Comparison of ENCODE assay signal across 14 cellular contexts in genomic region chr11:12783765-12784164, GRCh38.
DNase-seq lines count a peak whose midpoint lies in the region; ATAC-seq and TF ChIP-seq lines count a peak whose summit lies in the region.
"Had no signal": no experiment of that assay in that cellular context is flagged by ENCODE, and none has a peak within 500 bp of the region (broad histone marks: within the 10 kb centered on the region; RNA-seq: fewer than 3 reads in every experiment).

No MANE protein-coding gene starts in this region.

- H4K91ac ChIP-seq in trophoblast cell (ENCODE audit: low read depth, low read length): no peak overlapping the region

- H2BK15ac ChIP-seq in mesendoderm (replicated peaks; ENCODE audit: low read depth): no peak overlapping the region

- H3K27me3 Mint-ChIP-seq in HFFc6 (ENCODE audit: insufficient read depth): no peaks in the 10 kb centered on the region; the same call in 1 of the 2 replicates

- no peak overlapping the region for H3K18ac ChIP-seq in mesendoderm (ENCODE audit: low read length)
- H3K18ac ChIP-seq in trophoblast cell (ENCODE audit: low read length): no peak overlapping the region

- H3K4me2 ChIP-seq in mesendoderm (ENCODE audit: low read length) (no peak overlapping the region), trophoblast cell (ENCODE audit: low read length) (no peak overlapping the region), GM23248 (ENCODE audit: unreplicated experiment) (no peak overlapping the region)
- H3K4me2 ChIP-seq: A549 had no signal

- DNase-seq in HFFc6: no peak
- DNase-seq in mesendoderm: no peak
- no peak for DNase-seq in trophoblast cell
- DNase-seq in NCI-H1436 (lab: John Stamatoyannopoulos, UW): no peak
- DNase-seq in NCI-H510A (lab: John Stamatoyannopoulos, UW): no peak
- no peak for DNase-seq in GM23248
- DNase-seq: BE2C; CD4-positive, alpha-beta memory T cell; DMS153; DMS79 treated with DMSO at 0.1 percent for 48 hours; EL had no signal

- H3K4me3 ChIP-seq in mesendoderm (ENCODE audit: low read length) (no peak overlapping the region), trophoblast cell (ENCODE audit: low read depth, low read length) (no peak overlapping the region), GM23248 (no peak overlapping the region)
- H3K4me3 ChIP-seq: A549 had no signal

- H3K14ac ChIP-seq in trophoblast cell (ENCODE audit: low read length): no peak overlapping the region

- H2BK5ac ChIP-seq in mesendoderm (ENCODE audit: low read length): no peak overlapping the region
- no peak overlapping the region for H2BK5ac ChIP-seq in trophoblast cell (ENCODE audit: low read depth, low read length, poor library complexity)

- H3K56ac ChIP-seq in mesendoderm (ENCODE audit: low read length): no peak overlapping the region

- H3K79me1 ChIP-seq in mesendoderm (ENCODE audit: low read length): peaks cover 28% of the 10 kb centered on the region
- H3K79me1 ChIP-seq in trophoblast cell (ENCODE audit: low read length): peaks cover 2% of the 10 kb centered on the region

- peak overlapping the region; percentile 50 for H3K27ac Mint-ChIP-seq in HFFc6
- H3K27ac Mint-ChIP-seq: CD4-positive, alpha-beta memory T cell had no signal

- no peak for ATAC-seq in GM21786 (IDR thresholded peaks at IDR 0.05; ENCODE audit: unreplicated experiment)

- WGBS in mesendoderm (ENCODE audit: extremely low coverage, insufficient coverage, low lambda C conversion rate): no CpG with 5 or more reads among the region's 2 CpGs
- no CpG with 5 or more reads among the region's 2 CpGs for WGBS in trophoblast cell (ENCODE audit: extremely low coverage, insufficient coverage, insufficient read length)
- WGBS in GM23248 (ENCODE audit: low coverage in 1 of 2, low lambda C conversion rate in 2 of 2, missing lambda C conversion rate in 2 of 2), 2 experiments: 96 to 100% methylated on average over 2 of the region's 2 CpGs

- H3K79me2 ChIP-seq in mesendoderm (ENCODE audit: control insufficient read depth, insufficient read depth, low read length) (peaks cover 43% of the 10 kb centered on the region), trophoblast cell (ENCODE audit: control insufficient read depth, insufficient read depth, low read length, poor library complexity) (peaks cover 9% of the 10 kb centered on the region), GM23248 (ENCODE audit: insufficient read depth) (peaks cover 100% of the 10 kb centered on the region)

- no peak for TF ChIP-seq CTCF in HFFc6 (IDR thresholded peaks at IDR 0.05)

- no peak overlapping the region for H4K12ac ChIP-seq in trophoblast cell (ENCODE audit: low read depth, low read length)

- no peaks in the 10 kb centered on the region for H3K9me3 ChIP-seq in trophoblast cell (ENCODE audit: insufficient read depth, low read depth, low read length)
- no peaks in the 10 kb centered on the region for H3K9me3 ChIP-seq in GM23248 (ENCODE audit: low read depth)
- H3K9me3 ChIP-seq: A549, BE2C had no signal

- peaks cover 12% of the 10 kb centered on the region; the same call in 1 of the 2 replicates for H4K20me1 ChIP-seq in GM23248 (ENCODE audit: insufficient read depth)

- H3K23ac ChIP-seq in mesendoderm (ENCODE audit: low read length) (peak overlapping the region; percentile 31), trophoblast cell (ENCODE audit: low read length) (no peak overlapping the region)

- in situ Hi-C loops in GM23248 (cut with MboI): no loop called here

- no peaks in the 10 kb centered on the region for H3K9me3 Mint-ChIP-seq in HFFc6
- H3K9me3 Mint-ChIP-seq: CD4-positive, alpha-beta memory T cell had no signal

- peaks cover 76% of the 10 kb centered on the region for H3K4me1 Mint-ChIP-seq in HFFc6 (ENCODE audit: low read depth)
- H3K4me1 Mint-ChIP-seq: CD4-positive, alpha-beta memory T cell had no signal

- H3K27ac ChIP-seq in mesendoderm (ENCODE audit: low read depth, low read length) (no peak overlapping the region), trophoblast cell (ENCODE audit: low read depth, low read length) (no peak overlapping the region), GM23248 (no peak overlapping the region)
- H3K27ac ChIP-seq: C4-2B had no signal

- no peak overlapping the region for H4K5ac ChIP-seq in mesendoderm (ENCODE audit: low read length)

- H3K27me3 ChIP-seq in mesendoderm (ENCODE audit: insufficient read depth, low read length, poor library complexity) (no peaks in the 10 kb centered on the region), trophoblast cell (ENCODE audit: insufficient read depth, low read length) (no peaks in the 10 kb centered on the region), GM23248 (replicated peaks; ENCODE audit: insufficient read depth) (no peaks in the 10 kb centered on the region)
- H3K27me3 ChIP-seq: BE2C had no signal

- H3K9ac ChIP-seq in mesendoderm (ENCODE audit: low read length) (no peak overlapping the region), trophoblast cell (ENCODE audit: low read length) (no peak overlapping the region), GM23248 (no peak overlapping the region)

- H3K4me1 ChIP-seq in mesendoderm (ENCODE audit: control insufficient read depth, low read depth, low read length): peaks cover 13% of the 10 kb centered on the region
- H3K4me1 ChIP-seq in trophoblast cell (ENCODE audit: control insufficient read depth in 1 of 2, insufficient read depth in 2 of 2, low read length in 2 of 2): peaks cover 12 to 27% of the 10 kb centered on the region in 2 experiments
- peaks cover 32% of the 10 kb centered on the region for H3K4me1 ChIP-seq in GM23248 (ENCODE audit: insufficient read depth)

- H4K8ac ChIP-seq in mesendoderm (ENCODE audit: low read depth, low read length) (no peak overlapping the region), trophoblast cell (ENCODE audit: low read depth, low read length) (no peak overlapping the region)

- peaks cover 41% of the 10 kb centered on the region for H3F3A ChIP-seq in GM23248 (ENCODE audit: insufficient read depth)

- H3K36me3 Mint-ChIP-seq in HFFc6 (ENCODE audit: low read depth): peaks cover 38% of the 10 kb centered on the region
- H3K36me3 Mint-ChIP-seq: CD4-positive, alpha-beta memory T cell had no signal

- no peak overlapping the region for H2BK120ac ChIP-seq in mesendoderm (ENCODE audit: low read depth, low read length)
- no peak overlapping the region for H2BK120ac ChIP-seq in trophoblast cell (ENCODE audit: insufficient read depth, low read length, poor library complexity)

- no peak overlapping the region for H2BK12ac ChIP-seq in trophoblast cell (ENCODE audit: low read length)

- H2AFZ ChIP-seq in trophoblast cell (ENCODE audit: insufficient read depth, low read length, poor library complexity) (no peak overlapping the region), GM23248 (no peak overlapping the region)

- no peak overlapping the region for H3K4ac ChIP-seq in mesendoderm (ENCODE audit: low read depth, low read length)
- peak overlapping the region; percentile 77 for H3K4ac ChIP-seq in trophoblast cell (ENCODE audit: low read depth, low read length)

- H3K4me3 Mint-ChIP-seq in HFFc6: no peak overlapping the region
- H3K4me3 Mint-ChIP-seq: CD4-positive, alpha-beta memory T cell had no signal

- H2AK5ac ChIP-seq in mesendoderm (ENCODE audit: low read length): no peak overlapping the region
- H2AK5ac ChIP-seq in trophoblast cell (ENCODE audit: low read length): no peak overlapping the region

- no peaks in the 10 kb centered on the region for H3K36me3 ChIP-seq in mesendoderm (ENCODE audit: control insufficient read depth, insufficient read depth, low read length)
- peaks cover 2 to 7% of the 10 kb centered on the region in 2 experiments for H3K36me3 ChIP-seq in trophoblast cell (ENCODE audit: control insufficient read depth in 1 of 2, insufficient read depth in 2 of 2, low read length in 2 of 2)
- H3K36me3 ChIP-seq in GM23248 (ENCODE audit: low read depth): peaks cover 16% of the 10 kb centered on the region

- no peaks in the 10 kb centered on the region for H3K9me2 ChIP-seq in GM23248 (ENCODE audit: insufficient read depth)
